Comparison of ENCODE assay signal across 9 cellular contexts in genomic region chr3:66036586-66037061, GRCh38. TPM values are rescaled to one million over a fixed set of nuclear protein-coding genes. Genes with fewer than 3 reads are reported as not detected.
DNase-seq lines count a peak whose midpoint lies in the region; ATAC-seq, FAIRE-seq and TF ChIP-seq lines count a peak whose summit lies in the region.
"Had no signal": no experiment of that assay in that cellular context is flagged by ENCODE, and none has a peak within 500 bp of the region (broad histone marks: within the 10 kb centered on the region; RNA-seq: fewer than 3 reads in every experiment).

No MANE protein-coding gene starts in this region.

- peaks cover 35% of the 10 kb centered on the region for H3K79me2 ChIP-seq in mammary epithelial cell (ENCODE audit: insufficient read depth, low read length)

- no peak for TF ChIP-seq POLR2A in stomach (IDR thresholded peaks at IDR 0.05)

- peaks cover 29% of the 10 kb centered on the region for H3K4me1 ChIP-seq in mammary epithelial cell (ENCODE audit: insufficient read depth, low read length)
- H3K4me1 ChIP-seq in kidney (ENCODE audit: control insufficient read depth in 1 of 2, insufficient read depth in 1 of 2, low read depth in 1 of 2, low read length in 2 of 2): peaks cover 2 to 13% of the 10 kb centered on the region in 2 donors
- H3K4me1 ChIP-seq in stomach: peaks cover 0 to 45% (median 34%) of the 10 kb centered on the region in 4 donors

- DNase-seq in HT1080 (ENCODE audit: low read depth) (peak; percentile 14), mammary epithelial cell (no peak), kidney (no peak), stomach (peak; percentile 44), amniotic stem cell (lab: John Stamatoyannopoulos, UW) (no peak)

- 45% methylated on average over 6 of the region's 8 CpGs for WGBS in mammary epithelial cell (ENCODE audit: low coverage, missing lambda C conversion rate)
- 19 to 48% (median 28%) methylated on average over 8 of the region's 8 CpGs for WGBS in stomach, 5 donors

- TF ChIP-seq CTCF in mammary epithelial cell (conservative IDR thresholded peaks at IDR 0.05 in 1 of 2, IDR thresholded peaks at IDR 0.05 in 1 of 2; ENCODE audit: extremely low read depth in 1 of 2, insufficient read depth in 1 of 2, low read depth in 1 of 2, low read length in 2 of 2): no peak
- no peak for TF ChIP-seq CTCF in kidney (IDR thresholded peaks at IDR 0.05; ENCODE audit: borderline replicate concordance, extremely low read depth, insufficient read depth)
- TF ChIP-seq CTCF in stomach (IDR thresholded peaks at IDR 0.05): no peak

- no peak for TF ChIP-seq EP300 in stomach (IDR thresholded peaks at IDR 0.05)

- intact Hi-C loops in mammary epithelial cell (cut with micrococcal nuclease) (loop anchor here (5.0 kb wide), 3 partner anchors 39 to 204 kb away; no protein-coding TSS in a partner anchor), kidney (cut with DNase I) (no loop called here), stomach (cut with DNase I; ENCODE audit: low total_unique reads) (no loop called here)

- FAIRE-seq in kidney (lab: Jason Lieb, UNC): no peak

- H3K4me2 ChIP-seq in mammary epithelial cell (ENCODE audit: insufficient read depth, low read depth, low read length): peak overlapping the region; percentile 92

- BruUV-seq in mammary epithelial cell (replicated peaks; lab: Mats Ljungman, UMichigan): no TSS peak

- H3K27ac ChIP-seq in mammary epithelial cell (ENCODE audit: insufficient read depth, low read depth, low read length) (no peak overlapping the region), kidney (ENCODE audit: low read depth in 2 of 2, low read length in 2 of 2) (peak overlapping the region; percentile 95 to 96), stomach (peak overlapping the region; percentile 62 to 96 (median 96))
- H3K27ac ChIP-seq: HL-60 had no signal

- no peaks in the 10 kb centered on the region for H4K20me1 ChIP-seq in mammary epithelial cell (ENCODE audit: insufficient read depth, low read length)

- in situ Hi-C loops in mammary epithelial cell (cut with MboI; ENCODE audit: low sequenced_read_pairs in 2 of 2): no loop called here

- dilution Hi-C loops in mammary epithelial cell (cut with HindIII; ENCODE audit: low sequenced_read_pairs): no loop called here

- no peaks in the 10 kb centered on the region for H3K27me3 ChIP-seq in mammary epithelial cell (ENCODE audit: insufficient read depth, low read length)
- H3K27me3 ChIP-seq in stomach: peaks cover 0 to 27% (median 0%) of the 10 kb centered on the region in 3 donors

- no peaks in the 10 kb centered on the region for H3K36me3 ChIP-seq in mammary epithelial cell (ENCODE audit: insufficient read depth, low read length)
- H3K36me3 ChIP-seq in kidney (ENCODE audit: control insufficient read depth in 1 of 2, insufficient read depth in 2 of 2, low read length in 2 of 2): no peaks in the 10 kb centered on the region
- no peaks in the 10 kb centered on the region for H3K36me3 ChIP-seq in stomach

- H3K4me3 ChIP-seq in mammary epithelial cell (replicated peaks in 1 of 3; ENCODE audit: insufficient read depth in 1 of 3, low read depth in 2 of 3, low read length in 3 of 3): peak overlapping the region; percentile 85 to 93 (median 86)
- H3K4me3 ChIP-seq in kidney (ENCODE audit: low read length in 2 of 2): peak overlapping the region; percentile 82 to 97
- H3K4me3 ChIP-seq in stomach: peak overlapping the region; percentile 64 to 82 (median 73)

- ATAC-seq in GM18909 (IDR thresholded peaks at IDR 0.05; ENCODE audit: poor library complexity, unreplicated experiment) (no peak), HG02938 (IDR thresholded peaks at IDR 0.05; ENCODE audit: unreplicated experiment) (no peak), HG03108 (IDR thresholded peaks at IDR 0.05; ENCODE audit: unreplicated experiment) (no peak)

- no peak overlapping the region for H3K9ac ChIP-seq in mammary epithelial cell (ENCODE audit: insufficient read depth, low read length)
- H3K9ac ChIP-seq in kidney (ENCODE audit: low read length in 2 of 2): peak overlapping the region; percentile 79 to 85

- peak overlapping the region; percentile 92 for H2AFZ ChIP-seq in mammary epithelial cell (ENCODE audit: low read depth, low read length)

- H3K9me3 ChIP-seq in mammary epithelial cell (replicated peaks; ENCODE audit: insufficient read depth, low read length) (no peaks in the 10 kb centered on the region), kidney (ENCODE audit: control insufficient read depth in 1 of 2, low read length in 2 of 2) (no peaks in the 10 kb centered on the region), stomach (no peaks in the 10 kb centered on the region)

- CTCF ChIA-PET in mammary epithelial cell (lab: Charles Lee; ENCODE audit: low non-redundant PET): interaction anchor here (0.6 kb wide), 1 partner anchor 19 kb away, joined by 3 read pairs; no protein-coding TSS in a partner anchor

RNA-seq across cellular contexts. Expression of gene MAGI1, which starts 2.1 kb away (rescaled TPM):
- total RNA-seq in HT1080 (2014; rRNA removed; shearing (Covaris generic)): 12.4 and 15.2 TPM in 2 replicates
- polyA plus RNA-seq in HT1080 (2015; cell fraction: cytosol; rRNA removed): 6.0 and 8.6 TPM in 2 replicates
- 10.7 and 13.1 TPM in 2 replicates for polyA plus RNA-seq in HT1080 (2015; cell fraction: nucleus; rRNA removed)
- total RNA-seq in mammary epithelial cell (10 to 100 TPM; 16.1 to 30.5 TPM), kidney (42.8 TPM), stomach (100 to 1,000 TPM in 3 of 5 donors, 10 to 100 TPM in 2; 83.9 to 237 (median 105) TPM)
- polyA plus RNA-seq in mammary epithelial cell (6.7 TPM), kidney (ENCODE audit: insufficient read depth, low read depth, low replicate concordance) (8.2 TPM), stomach (10 to 100 TPM in 2 of 3 donors, 1 to 10 TPM in 1; 5.7 to 14.7 (median 14.5) TPM)
- 25.8 TPM for polyA minus RNA-seq in mammary epithelial cell

Comparison
In these comparisons a context has a peak if more than half of its experiments do, and no peak if none do; other contexts are left out.
1. DNase-seq: peak in HT1080 (single experiment) and stomach (single experiment); none in mammary epithelial cell (single experiment), kidney (single experiment) and amniotic stem cell (single experiment).
2. Peak in every context shown above with its lines, with median percentiles within 50 percentile points of each other: H3K4me3 ChIP-seq.